ENCODE assay signal across 13 cellular contexts in genomic region chr12:12336049-12336411, GRCh38. TPM values are rescaled to one million over a fixed set of nuclear protein-coding genes. Genes with fewer than 3 reads are reported as not detected.
DNase-seq lines count a peak whose midpoint lies in the region; ATAC-seq lines count a peak whose summit lies in the region.
"Had no signal": no experiment of that assay in that cellular context is flagged by ENCODE, and none has a peak within 500 bp of the region (broad histone marks: within the 10 kb centered on the region; RNA-seq: fewer than 3 reads in every experiment).

No MANE protein-coding gene starts in this region.

- no peak overlapping the region for H3K4me3 ChIP-seq in mesendoderm (ENCODE audit: low read length)
- H3K4me3 ChIP-seq: SK-N-MC, tibial nerve had no signal

- no peak overlapping the region for H3K9ac ChIP-seq in mesendoderm (ENCODE audit: low read length)

- H3K4me1 ChIP-seq in mesendoderm (ENCODE audit: control insufficient read depth, low read depth, low read length) = no peaks in the 10 kb centered on the region

- H3K4ac ChIP-seq in mesendoderm (ENCODE audit: low read depth, low read length) = no peak overlapping the region

- no peak overlapping the region for H4K8ac ChIP-seq in mesendoderm (ENCODE audit: low read depth, low read length)

- H2BK120ac ChIP-seq in mesendoderm (ENCODE audit: low read depth, low read length) = no peak overlapping the region

- H3K27me3 ChIP-seq in mesendoderm (ENCODE audit: insufficient read depth, low read length, poor library complexity) = no peaks in the 10 kb centered on the region
- H3K27me3 ChIP-seq: tibial nerve had no signal

- H4K5ac ChIP-seq in mesendoderm (ENCODE audit: low read length) = no peak overlapping the region

- H2BK15ac ChIP-seq in mesendoderm (replicated peaks; ENCODE audit: low read depth) = no peak overlapping the region

- DNase-seq in amniotic epithelial cell (ENCODE audit: low read depth) (peak; percentile 55), mesendoderm (peak; percentile 60), NAMALWA (ENCODE audit: low spot score) (no peak), islet precursor cell (no peak), COR-L47 (lab: John Stamatoyannopoulos, UW) (no peak)
- DNase-seq: activated CD4-positive, alpha-beta T cell treated with anti-CD3 and anti-CD28 coated beads for 48 hours; MM.1S; NCI-H82 had no signal

- H3K36me3 ChIP-seq in mesendoderm (ENCODE audit: control insufficient read depth, insufficient read depth, low read length) = no peaks in the 10 kb centered on the region

- H3K4me2 ChIP-seq in mesendoderm (ENCODE audit: low read length) = no peak overlapping the region

- no peak overlapping the region for H2BK5ac ChIP-seq in mesendoderm (ENCODE audit: low read length)

- H3K18ac ChIP-seq in mesendoderm (ENCODE audit: low read length) = no peak overlapping the region

- H3K56ac ChIP-seq in mesendoderm (ENCODE audit: low read length) = no peak overlapping the region

- ATAC-seq in GM18520 (IDR thresholded peaks at IDR 0.05; ENCODE audit: unreplicated experiment) (peak; percentile 71), HG02870 (IDR thresholded peaks at IDR 0.05; ENCODE audit: unreplicated experiment) (peak; percentile 59), HG03460 (IDR thresholded peaks at IDR 0.05; ENCODE audit: unreplicated experiment) (no peak)

- no peaks in the 10 kb centered on the region for H3K79me1 ChIP-seq in mesendoderm (ENCODE audit: low read length)

- no peak overlapping the region for H3K27ac ChIP-seq in mesendoderm (ENCODE audit: low read depth, low read length)
- H3K27ac ChIP-seq: SK-N-MC, tibial nerve had no signal

- WGBS in mesendoderm (ENCODE audit: extremely low coverage, insufficient coverage, low lambda C conversion rate) = no CpG with 5 or more reads among the region's 5 CpGs

- H3K79me2 ChIP-seq in mesendoderm (ENCODE audit: control insufficient read depth, insufficient read depth, low read length) = no peaks in the 10 kb centered on the region

- H3K23ac ChIP-seq in mesendoderm (ENCODE audit: low read length) = no peak overlapping the region

- no peak overlapping the region for H2AK5ac ChIP-seq in mesendoderm (ENCODE audit: low read length)

RNA-seq across cellular contexts. Expression of gene MANSC1, which starts 14.0 kb away (rescaled TPM):
- 3.1 TPM for polyA plus RNA-seq in mesendoderm (2013, experiment 1 of 2)
- 3.5 TPM for polyA plus RNA-seq in mesendoderm (2013, experiment 2 of 2)

RNA-seq across cellular contexts. Expression of gene BORCS5, which starts 20.8 kb away (rescaled TPM):
- 6.3 TPM for polyA plus RNA-seq in mesendoderm (2013, experiment 1 of 2)
- polyA plus RNA-seq in mesendoderm (2013, experiment 2 of 2) = 6.2 TPM

Comparison
In these comparisons a context has a peak if more than half of its experiments do, and no peak if none do; other contexts are left out.
1. DNase-seq: peak in amniotic epithelial cell (single experiment) and mesendoderm (single experiment); none in NAMALWA (single experiment), islet precursor cell (single experiment) and COR-L47 (single experiment).